ENCODE assay signal across 22 cellular contexts in the genomic region with DNA sequence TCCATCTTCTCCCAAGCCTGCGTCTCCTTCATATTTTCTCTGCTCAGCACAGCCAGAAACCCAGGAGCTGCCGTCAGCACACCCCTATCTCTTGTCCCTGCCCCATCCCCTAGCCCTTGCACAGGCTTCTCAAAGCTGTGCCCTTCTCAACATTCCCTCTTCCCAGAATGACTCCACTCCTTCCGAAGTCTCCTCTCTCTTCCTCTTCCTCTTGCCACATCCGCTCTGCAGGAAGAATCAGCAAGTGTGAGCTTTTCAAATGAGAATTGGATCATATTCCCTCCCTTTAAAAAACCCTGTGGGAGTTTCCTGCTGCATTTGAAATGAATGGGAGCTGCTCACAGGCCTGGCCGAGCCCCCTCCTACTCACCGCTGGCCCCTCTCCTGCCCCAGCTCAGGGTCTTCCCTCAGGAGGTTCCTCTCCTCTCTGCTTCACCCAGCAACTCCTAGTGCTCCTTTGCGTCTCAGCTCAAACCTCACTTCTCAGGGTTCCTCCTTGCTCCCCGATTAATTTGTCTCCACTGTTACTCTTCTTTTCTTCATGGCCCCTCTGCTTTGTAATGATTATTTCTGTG.
A peak's percentile ranks its signal among the peaks of the same experiment; 100 is the strongest.
DNase-seq lines count a peak whose midpoint lies in the region; ATAC-seq, FAIRE-seq and TF ChIP-seq lines count a peak whose summit lies in the region.
"Had no signal": no experiment of that assay in that cellular context is flagged by ENCODE, and none has a peak within 500 bp of the region (broad histone marks: within the 10 kb centered on the region; RNA-seq: fewer than 3 reads in every experiment).

No MANE protein-coding gene starts in this region.

- no peak overlapping the region for H3K9ac ChIP-seq in HUES48 (ENCODE audit: low read depth, low read length)

- no peaks in the 10 kb centered on the region for H3K9me3 ChIP-seq in HUES48 (ENCODE audit: control insufficient read depth, insufficient read depth, low read length)
- H3K9me3 ChIP-seq: SJSA1 had no signal

- H3K4me3 Mint-ChIP-seq in endothelial cell (ENCODE audit: unreplicated experiment): no peak overlapping the region
- H3K4me3 Mint-ChIP-seq: CD8-positive, alpha-beta T cell had no signal

- H3K4me3 ChIP-seq in HUES48 (ENCODE audit: low read depth, low read length): no peak overlapping the region
- H3K4me3 ChIP-seq: K562, SJSA1 had no signal

- H3K36me3 ChIP-seq in HUES48 (ENCODE audit: control insufficient read depth, insufficient read depth, low read length): no peaks in the 10 kb centered on the region
- H3K36me3 ChIP-seq: SJSA1 had no signal

- H3K27ac ChIP-seq in HUES48 (ENCODE audit: low read depth, low read length): peak overlapping the region; percentile 66
- H3K27ac ChIP-seq: HL-60, SJSA1 had no signal

- TF ChIP-seq POLR2A in H54 (IDR thresholded peaks at IDR 0.05; ENCODE audit: low read depth, low read length): no peak

- no peaks in the 10 kb centered on the region for H3K27me3 ChIP-seq in HUES48 (ENCODE audit: control insufficient read depth, insufficient read depth, low read length)
- H3K27me3 ChIP-seq: SJSA1 had no signal

- H3K4me1 ChIP-seq in HUES48 (ENCODE audit: control insufficient read depth, insufficient read depth, low read length): peaks cover 27% of the 10 kb centered on the region
- H3K4me1 ChIP-seq: SJSA1 had no signal

- H3K36me3 Mint-ChIP-seq in endothelial cell (ENCODE audit: low read depth, unreplicated experiment): no peaks in the 10 kb centered on the region
- H3K36me3 Mint-ChIP-seq: CD8-positive, alpha-beta T cell had no signal

- no peak for ATAC-seq in GM19455 (IDR thresholded peaks at IDR 0.05; ENCODE audit: unreplicated experiment)
- ATAC-seq: CD8-positive, alpha-beta T cell; K562; PC-3; Right ventricle myocardium inferior had no signal

- TF ChIP-seq CTCF in endothelial cell (IDR thresholded peaks at IDR 0.05; ENCODE audit: unreplicated experiment): no peak

- no peaks in the 10 kb centered on the region for H3K9me3 Mint-ChIP-seq in endothelial cell (ENCODE audit: unreplicated experiment)
- H3K9me3 Mint-ChIP-seq: CD8-positive, alpha-beta T cell had no signal

- peaks cover 2% of the 10 kb centered on the region for H3K27me3 Mint-ChIP-seq in endothelial cell (ENCODE audit: unreplicated experiment)

- peak; percentile 9 for DNase-seq in endothelial cell (ENCODE audit: low spot score)
- DNase-seq in iPS-NIHi11 (ENCODE audit: low spot score): peak; percentile 30
- DNase-seq in stimulated activated CD4-positive, alpha-beta T cell treated with anti-CD3 and anti-CD28 coated beads, Interleukin-4, amount 100 ng/mL, for 24 hours: no peak
- DNase-seq in Kasumi-1 (lab: John Stamatoyannopoulos, UW): no peak
- no peak for DNase-seq in H54 (ENCODE audit: insufficient read length, low spot score)
- DNase-seq: C1 segment of cervical spinal cord; CD8-positive, alpha-beta T cell; DMS 273 treated with DMSO at 0.1 percent for 48 hours; NCI-H1105 treated with DMSO at 0.1 percent for 48 hours; NCI-H146; NCI-H2029 treated with DMSO at 0.1 percent for 48 hours; NCI-H446 treated with DMSO at 0.1 percent for 48 hours; NCI-H526; NCI-H82; NK-92 treated with Interleukin-12 subunit alpha and Interleukin-12 subunit beta, amount 100 ng/mL, for 24 hours; PC-3 had no signal

- H3K4me1 Mint-ChIP-seq in endothelial cell (ENCODE audit: unreplicated experiment): peaks cover 8% of the 10 kb centered on the region

- no peak for FAIRE-seq in H54 (lab: Jason Lieb, UNC)
- FAIRE-seq: K562 had no signal

- no peak overlapping the region for H3K27ac Mint-ChIP-seq in endothelial cell (ENCODE audit: unreplicated experiment)
- H3K27ac Mint-ChIP-seq: CD8-positive, alpha-beta T cell had no signal

Comparison
In these comparisons a context has a peak if more than half of its experiments do, and no peak if none do; other contexts are left out.
1. DNase-seq: peak in endothelial cell (single experiment) and iPS-NIHi11 (single experiment); none in stimulated activated CD4-positive, alpha-beta T cell treated with anti-CD3 and anti-CD28 coated beads, Interleukin-4, amount 100 ng/mL, for 24 hours (single experiment), Kasumi-1 (0 of 2) and H54 (single experiment).